ENCODE assay signal across 19 cellular contexts in the genomic region with DNA sequence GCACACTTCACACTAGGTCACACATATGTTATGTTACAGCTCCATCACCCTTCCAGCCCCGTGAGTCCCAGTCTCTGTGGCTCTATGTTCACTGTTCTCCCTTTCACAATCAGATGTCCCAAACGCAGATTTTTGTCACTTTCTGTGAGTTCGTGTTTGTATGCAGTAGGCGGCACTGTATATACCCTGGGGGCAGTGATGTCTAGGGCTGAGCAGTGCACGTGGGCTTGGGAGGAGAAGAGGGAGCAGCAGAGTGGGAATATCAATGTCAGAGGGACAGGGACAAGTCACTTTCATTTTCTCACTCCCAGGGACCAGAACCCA. TPM values are rescaled to one million over a fixed set of nuclear protein-coding genes. Genes with fewer than 3 reads are reported as not detected.
"Had no signal": no experiment of that assay in that cellular context is flagged by ENCODE, and none has a peak within 500 bp of the region (broad histone marks: within the 10 kb centered on the region; RNA-seq: fewer than 3 reads in every experiment).

No MANE protein-coding gene starts in this region.

- H3K27me3 Mint-ChIP-seq: dendritic cell treated with granulocyte-macrophage colony-stimulating factor and Interleukin-4, amounts not matched to agents 40 ng/mL and 50 ng/mL, for 4 days had no signal

- H3K36me3 Mint-ChIP-seq: activated naive CD4-positive, alpha-beta T cell treated with anti-CD3 and anti-CD28 coated beads, Interleukin-2, amount 50 U/mL, for 24 hours; brain; immature natural killer cell; naive thymus-derived CD8-positive, alpha-beta T cell; stimulated activated naive B cell treated with anti-CD40 and anti-IgM and Interleukin-4, amounts not matched to agents 10 μg/mL and 1 μg/mL and 100 μg/mL, for 72 hours had no signal

- H3K27ac ChIP-seq: psoas muscle, right lobe of liver, spleen, tibial nerve, vagina, WERI-Rb-1 had no signal

- DNase-seq: activated T-cell treated with anti-CD3 and anti-CD28 coated beads for 4 hours; glutamatergic neuron; immature natural killer cell; right lobe of liver; spleen; stimulated activated CD4-positive, alpha-beta T cell treated with anti-CD3 and anti-CD28 coated beads, Interleukin-1b, Interleukin-23, amount 100 ng/mL, for 48 hours; stimulated activated naive B cell treated with anti-CD40 and anti-IgM and Interleukin-4, amounts not matched to agents 10 μg/mL and 1 μg/mL and 100 μg/mL, for 72 hours; WERI-Rb-1 had no signal

- H3K4me1 Mint-ChIP-seq: activated naive CD4-positive, alpha-beta T cell treated with anti-CD3 and anti-CD28 coated beads, Interleukin-2, amount 50 U/mL, for 24 hours; brain; immature natural killer cell had no signal

- H3K36me3 ChIP-seq: right lobe of liver, spleen, tibial nerve, vagina, WERI-Rb-1 had no signal

- ATAC-seq: mucosa of descending colon; naive thymus-derived CD8-positive, alpha-beta T cell; psoas muscle; right lobe of liver; stimulated activated naive B cell treated with anti-CD40 and anti-IgM and Interleukin-4, amounts not matched to agents 10 μg/mL and 1 μg/mL and 100 μg/mL, for 72 hours had no signal

- H3K4me3 ChIP-seq: lung, mucosa of descending colon, psoas muscle, right lobe of liver, spleen, tibial nerve, vagina had no signal

- H3K27me3 ChIP-seq: right lobe of liver, spleen, tibial nerve, vagina had no signal

- H3K9me3 Mint-ChIP-seq: activated naive CD4-positive, alpha-beta T cell treated with anti-CD3 and anti-CD28 coated beads, Interleukin-2, amount 50 U/mL, for 24 hours; activated T-helper 2 cell treated with anti-CD3 and anti-CD28 coated beads, Interferon-gamma antibody, Interleukin-2, Interleukin-4, amounts not matched to agents 10 μg/mL and 5 μg/mL and 100 μg/mL, durations not matched to agents 14 hours and 24 hours and 36 hours had no signal

- H3K4me1 ChIP-seq: psoas muscle, right lobe of liver, spleen, tibial nerve, vagina had no signal

- H3K9me3 ChIP-seq: mucosa of descending colon, psoas muscle, right lobe of liver, tibial nerve, vagina had no signal

- H3K27ac Mint-ChIP-seq: activated naive CD4-positive, alpha-beta T cell treated with anti-CD3 and anti-CD28 coated beads, Interleukin-2, amount 50 U/mL, for 24 hours; activated T-helper 2 cell treated with anti-CD3 and anti-CD28 coated beads, Interferon-gamma antibody, Interleukin-2, Interleukin-4, amounts not matched to agents 10 μg/mL and 5 μg/mL and 100 μg/mL, durations not matched to agents 14 hours and 24 hours and 36 hours; dendritic cell treated with granulocyte-macrophage colony-stimulating factor and Interleukin-4, amounts not matched to agents 40 ng/mL and 50 ng/mL, for 4 days; immature natural killer cell; stimulated activated naive B cell treated with anti-CD40 and anti-IgM and Interleukin-4, amounts not matched to agents 10 μg/mL and 1 μg/mL and 100 μg/mL, for 72 hours had no signal

- H3K4me3 Mint-ChIP-seq: activated naive CD4-positive, alpha-beta T cell treated with anti-CD3 and anti-CD28 coated beads, Interleukin-2, amount 50 U/mL, for 24 hours; brain; dendritic cell treated with granulocyte-macrophage colony-stimulating factor and Interleukin-4, amounts not matched to agents 40 ng/mL and 50 ng/mL, for 4 days; immature natural killer cell; naive thymus-derived CD8-positive, alpha-beta T cell; stimulated activated naive B cell treated with anti-CD40 and anti-IgM and Interleukin-4, amounts not matched to agents 10 μg/mL and 1 μg/mL and 100 μg/mL, for 72 hours had no signal

RNA-seq across cellular contexts. Expression of a gene that starts 22.0 kb away (rescaled TPM):
- total RNA-seq: activated CD8-positive, alpha-beta memory T cell treated with anti-CD3 and anti-CD28 coated beads for 36 hours; activated T-helper 2 cell treated with anti-CD3 and anti-CD28 coated beads, Interferon-gamma antibody, Interleukin-2, Interleukin-4, amounts not matched to agents 10 μg/mL and 5 μg/mL and 100 μg/mL, durations not matched to agents 14 hours and 24 hours and 36 hours; lung; mucosa of descending colon; naive thymus-derived CD8-positive, alpha-beta T cell; psoas muscle; right lobe of liver; spleen; tibial nerve; vagina had no signal
- polyA plus RNA-seq: immature natural killer cell; lung; naive thymus-derived CD8-positive, alpha-beta T cell; spleen had no signal
